Comparison of ENCODE assay signal across 27 cellular contexts in genomic region chr11:477042-477715, GRCh38. TPM values are rescaled to one million over a fixed set of nuclear protein-coding genes. Genes with fewer than 3 reads are reported as not detected.
DNase-seq lines count a peak whose midpoint lies in the region; ATAC-seq and TF ChIP-seq lines count a peak whose summit lies in the region.
"Had no signal": no experiment of that assay in that cellular context is flagged by ENCODE, and none has a peak within 500 bp of the region (broad histone marks: within the 10 kb centered on the region; RNA-seq: fewer than 3 reads in every experiment).

No MANE protein-coding gene starts in this region.

- CTCF ChIA-PET in WTC11 (lab: Charles Lee) = interaction anchor here (0.7 to 1.1 kb wide), 2 partner anchors 29 to 87 kb away, joined by 3 read pairs; no protein-coding TSS in a partner anchor

- no peaks in the 10 kb centered on the region for H3K9me3 Mint-ChIP-seq in WTC11
- H3K9me3 Mint-ChIP-seq in neural progenitor cell = peaks cover 2% of the 10 kb centered on the region
- H3K9me3 Mint-ChIP-seq: activated naive CD8-positive, alpha-beta T cell treated with anti-CD3 and anti-CD28 coated beads, Interleukin-2, amount 50 U/mL, for 24 hours; HFFc6; T-helper 1 cell treated with Interleukin-12 subunit alpha and Interleukin-12 subunit beta and Interleukin-4 antibody, amounts not matched to agents 30 μg/mL and 1 μg/mL, for 36 hours had no signal

- TF ChIP-seq CTCF in WTC11 (IDR thresholded peaks at IDR 0.05) (no peak), neural progenitor cell (IDR thresholded peaks at IDR 0.05) (no peak), GM10266 (IDR thresholded peaks at IDR 0.05; ENCODE audit: control insufficient read depth, insufficient read depth, low read depth, missing control alignments) (no peak), GM20000 (IDR thresholded peaks at IDR 0.05; ENCODE audit: extremely low read depth, missing control alignments) (no peak)

- H3K4me1 Mint-ChIP-seq in WTC11 = 0 out of 2 replicates have a peak, but pooled peaks cover 3% of the 10 kb centered on the region
- H3K4me1 Mint-ChIP-seq in neural progenitor cell = peaks cover 16% of the 10 kb centered on the region

- H3K4me3 ChIP-seq in neural progenitor cell = no peak overlapping the region
- H3K4me3 ChIP-seq: coronary artery, esophagus squamous epithelium, K562, mucosa of descending colon, skin epidermis had no signal

- H3K36me3 ChIP-seq in neural progenitor cell = no peaks in the 10 kb centered on the region
- H3K36me3 ChIP-seq: brain microvascular endothelial cell, neutrophil had no signal

- POLR2A ChIA-PET in WTC11 (lab: Charles Lee) = no interaction called here

- peak; percentile 63 for DNase-seq in ELF-1 (ENCODE audit: low read depth, low spot score)
- DNase-seq in WTC11 (ENCODE audit: low spot score) = no peak
- DNase-seq in fibroblast of peridontal ligament (ENCODE audit: extremely low read depth) = peak; percentile 28
- DNase-seq in neural progenitor cell (ENCODE audit: low spot score) = no peak
- DNase-seq in NCI-H82 treated with DMSO at 0.1 percent for 48 hours (lab: John Stamatoyannopoulos, UW; ENCODE audit: unreplicated experiment) = no peak
- DNase-seq in GM10266 (ENCODE audit: extremely low spot score) = no peak
- no peak for DNase-seq in GM20000 (ENCODE audit: low spot score)
- no peak for DNase-seq in germinal center (ENCODE audit: low spot score)
- DNase-seq: ACHN; activated CD4-positive, alpha-beta T cell treated with anti-CD3 and anti-CD28 coated beads for 4 hours; activated CD8-positive, alpha-beta memory T cell treated with anti-CD3 and anti-CD28 coated beads for 24 hours; activated gamma-delta T cell; activated naive CD8-positive, alpha-beta T cell treated with anti-CD3 and anti-CD28 coated beads, Interleukin-2, amount 50 U/mL, for 24 hours; activated T-cell treated with anti-CD3 and anti-CD28 coated beads, Interleukin-2, amount 50 U/mL, for 1 hour; brain microvascular endothelial cell; Calu3; esophagus squamous epithelium; HFFc6; mucosa of descending colon; NCI-H1417 treated with DMSO at 0.1 percent for 48 hours; stimulated activated CD4-positive, alpha-beta T cell treated with anti-CD3 and anti-CD28 coated beads, Interleukin-1b, Interleukin-23, amount 100 ng/mL, for 48 hours had no signal

- ATAC-seq in WTC11 = peak; percentile 11
- ATAC-seq: activated naive CD8-positive, alpha-beta T cell treated with anti-CD3 and anti-CD28 coated beads, Interleukin-2, amount 50 U/mL, for 24 hours; K562; mucosa of descending colon had no signal

- H3K36me3 Mint-ChIP-seq in WTC11 (peaks cover 7% of the 10 kb centered on the region), neural progenitor cell (peaks cover 7% of the 10 kb centered on the region)

- no peaks in the 10 kb centered on the region for H3F3A ChIP-seq in neural progenitor cell (ENCODE audit: low read depth)

- H4K20me1 ChIP-seq in neural progenitor cell (ENCODE audit: low read depth) = peaks cover 2% of the 10 kb centered on the region

- H3K27me3 Mint-ChIP-seq in WTC11 (ENCODE audit: low read depth) (no peaks in the 10 kb centered on the region), neural progenitor cell (ENCODE audit: insufficient read depth, low read depth) (no peaks in the 10 kb centered on the region)
- H3K27me3 Mint-ChIP-seq: activated naive CD8-positive, alpha-beta T cell treated with anti-CD3 and anti-CD28 coated beads, Interleukin-2, amount 50 U/mL, for 24 hours had no signal

- H3K27me3 ChIP-seq in neural progenitor cell = no peaks in the 10 kb centered on the region
- H3K27me3 ChIP-seq: brain microvascular endothelial cell, esophagus squamous epithelium, neutrophil had no signal

- H3K9me3 ChIP-seq in neural progenitor cell (ENCODE audit: low read depth) = no peaks in the 10 kb centered on the region
- H3K9me3 ChIP-seq: esophagus squamous epithelium, mucosa of descending colon, neutrophil had no signal

- peaks cover 13% of the 10 kb centered on the region for H3K79me2 ChIP-seq in neural progenitor cell (ENCODE audit: low read depth)

- no peaks in the 10 kb centered on the region for H3K4me1 ChIP-seq in neural progenitor cell
- H3K4me1 ChIP-seq: esophagus squamous epithelium had no signal

- H3K4me3 Mint-ChIP-seq in WTC11 (no peak overlapping the region), neural progenitor cell (no peak overlapping the region)
- H3K4me3 Mint-ChIP-seq: activated naive CD8-positive, alpha-beta T cell treated with anti-CD3 and anti-CD28 coated beads, Interleukin-2, amount 50 U/mL, for 24 hours; HFFc6; T-helper 1 cell treated with Interleukin-12 subunit alpha and Interleukin-12 subunit beta and Interleukin-4 antibody, amounts not matched to agents 30 μg/mL and 1 μg/mL, for 36 hours had no signal

- no peak overlapping the region for H3K27ac ChIP-seq in neural progenitor cell
- H3K27ac ChIP-seq: brain microvascular endothelial cell, coronary artery, esophagus squamous epithelium, neutrophil, skin epidermis had no signal

- no peak overlapping the region for H3K9ac ChIP-seq in neural progenitor cell

- H3K4me2 ChIP-seq in neural progenitor cell = no peak overlapping the region

- H3K27ac Mint-ChIP-seq in WTC11 (peak overlapping the region; percentile 65), neural progenitor cell (peak overlapping the region; percentile 74)
- H3K27ac Mint-ChIP-seq: activated naive CD8-positive, alpha-beta T cell treated with anti-CD3 and anti-CD28 coated beads, Interleukin-2, amount 50 U/mL, for 24 hours; HFFc6; T-helper 1 cell treated with Interleukin-12 subunit alpha and Interleukin-12 subunit beta and Interleukin-4 antibody, amounts not matched to agents 30 μg/mL and 1 μg/mL, for 36 hours had no signal

- H2AFZ ChIP-seq in neural progenitor cell (replicated peaks) = no peak overlapping the region

TF ChIP-seq in WTC11, 78 proteins besides CTCF, POLR2A, EP300 and RAD21 (continues in another document):
- TF ChIP-seq, protein P1, sequence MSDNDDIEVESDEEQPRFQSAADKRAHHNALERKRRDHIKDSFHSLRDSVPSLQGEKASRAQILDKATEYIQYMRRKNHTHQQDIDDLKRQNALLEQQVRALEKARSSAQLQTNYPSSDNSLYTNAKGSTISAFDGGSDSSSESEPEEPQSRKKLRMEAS (CRISPR knock-in tag; IDR thresholded peaks at IDR 0.05) = no peak
- no peak for TF ChIP-seq ATF3 (CRISPR knock-in tag; conservative IDR thresholded peaks at IDR 0.05)
- no peak for TF ChIP-seq SMAD3 (CRISPR knock-in tag; IDR thresholded peaks at IDR 0.05; ENCODE audit: borderline replicate concordance)
- TF ChIP-seq ZSCAN18 (CRISPR knock-in tag; IDR thresholded peaks at IDR 0.05) = no peak
- TF ChIP-seq, protein P2, sequence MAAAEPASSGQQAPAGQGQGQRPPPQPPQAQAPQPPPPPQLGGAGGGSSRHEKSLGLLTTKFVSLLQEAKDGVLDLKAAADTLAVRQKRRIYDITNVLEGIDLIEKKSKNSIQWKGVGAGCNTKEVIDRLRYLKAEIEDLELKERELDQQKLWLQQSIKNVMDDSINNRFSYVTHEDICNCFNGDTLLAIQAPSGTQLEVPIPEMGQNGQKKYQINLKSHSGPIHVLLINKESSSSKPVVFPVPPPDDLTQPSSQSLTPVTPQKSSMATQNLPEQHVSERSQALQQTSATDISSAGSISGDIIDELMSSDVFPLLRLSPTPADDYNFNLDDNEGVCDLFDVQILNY (CRISPR knock-in tag; IDR thresholded peaks at IDR 0.05) = no peak
- no peak for TF ChIP-seq ETV6 (CRISPR knock-in tag; IDR thresholded peaks at IDR 0.05)
- TF ChIP-seq ZNF512 (CRISPR knock-in tag; IDR thresholded peaks at IDR 0.05; ENCODE audit: borderline replicate concordance) = no peak
- no peak for TF ChIP-seq NR1H2 (CRISPR knock-in tag; IDR thresholded peaks at IDR 0.05)

RNA-seq across cellular contexts. Expression of gene PTDSS2, which starts 27.1 kb away (rescaled TPM):
- 49.5 to 56.8 TPM (median 55.2 TPM) in 3 replicates for total RNA-seq in WTC11 (2021)
- total RNA-seq in neural progenitor cell (ENCODE audit: low replicate concordance) = 24.7 and 44.2 TPM in 2 replicates

RNA-seq across cellular contexts. Expression of gene RNH1, which starts 29.9 kb away (rescaled TPM):
- 59.0 to 67.5 TPM (median 60.4 TPM) in 3 replicates for total RNA-seq in WTC11 (2021)
- 10.5 and 44.8 TPM in 2 replicates for total RNA-seq in neural progenitor cell (ENCODE audit: low replicate concordance)

RNA-seq across cellular contexts. Expression of gene ANO9, which starts 35.4 kb away (rescaled TPM):
- 13.2 to 17.6 TPM (median 16.6 TPM) in 3 replicates for total RNA-seq in WTC11 (2021)
- 1.3 and 4.7 TPM in 2 replicates for total RNA-seq in neural progenitor cell (ENCODE audit: low replicate concordance)
- total RNA-seq: HFFc6, SK-MEL-5 had no signal

RNA-seq across cellular contexts. Expression of gene HRAS, which starts 58.2 kb away (rescaled TPM):
- 42.9 to 62.4 TPM (median 48.3 TPM) in 3 replicates for total RNA-seq in WTC11 (2021)
- total RNA-seq in neural progenitor cell (ENCODE audit: low replicate concordance) = 21.2 and 32.3 TPM in 2 replicates

Comparison
In these comparisons a context has a peak if more than half of its experiments do, and no peak if none do; other contexts are left out.
1. DNase-seq: peak in ELF-1 (single experiment) and fibroblast of peridontal ligament (single experiment); none in WTC11 (single experiment), neural progenitor cell (single experiment), NCI-H82 treated with DMSO at 0.1 percent for 48 hours (single experiment), GM10266 (single experiment), GM20000 (single experiment) and germinal center (single experiment).